24 cellular contexts compared by ENCODE assay signal in the genomic region with DNA sequence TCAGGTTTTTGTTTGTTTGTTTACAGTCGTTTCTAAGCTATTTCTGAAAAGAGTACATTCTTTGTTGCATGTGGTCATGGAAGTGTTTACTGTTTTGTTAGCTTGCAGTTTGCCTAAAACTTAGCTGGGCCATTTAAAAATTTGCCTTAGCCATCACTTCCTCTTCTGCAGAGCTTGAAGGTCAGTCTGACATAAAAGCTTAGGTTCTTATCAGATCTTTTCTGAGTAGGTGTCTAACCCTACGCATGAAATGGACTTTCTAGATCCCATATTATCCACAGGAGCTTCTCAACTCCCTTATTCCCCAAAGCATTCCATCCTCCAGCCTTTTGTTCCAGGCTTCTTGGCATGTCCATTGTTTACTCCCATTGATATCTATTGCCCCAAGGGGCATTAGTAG.
"Had no signal": no experiment of that assay in that cellular context is flagged by ENCODE, and none has a peak within 500 bp of the region (broad histone marks: within the 10 kb centered on the region; RNA-seq: fewer than 3 reads in every experiment).

No MANE protein-coding gene starts in this region.

- DNase-seq: dermis blood vessel endothelial cell; left ventricle myocardium superior; lower lobe of right lung; mucosa of descending colon; naive B cell; pancreas; stimulated activated CD4-positive, alpha-beta T cell treated with anti-CD3 and anti-CD28 coated beads, Interleukin-12 subunit alpha, Interleukin-12 subunit beta, amount 100 ng/mL, for 4 hours; stimulated activated CD4-positive, alpha-beta T cell treated with anti-CD3 and anti-CD28 coated beads, Interleukin-1b, Interleukin-23, amount 100 ng/mL, for 48 hours; stimulated activated CD4-positive, alpha-beta T cell treated with anti-CD3 and anti-CD28 coated beads, Interleukin-4, amount 100 ng/mL, for 1 hour; stimulated activated CD8-positive, alpha-beta memory T cell treated with anti-CD3 and anti-CD28 coated beads, Interleukin-4, amount 100 ng/mL, for 48 hours; stimulated activated naive CD4-positive, alpha-beta T cell; stimulated activated naive CD8-positive, alpha-beta T cell treated with anti-CD3 and anti-CD28 coated beads, Interleukin-15, amount 100 ng/mL, for 72 hours; transverse colon had no signal

- FAIRE-seq: frontal cortex, pancreas had no signal

- H3K4me3 ChIP-seq: coronary artery, lower lobe of right lung, mucosa of descending colon, pancreas, right atrium auricular region, smooth muscle cell, suprapubic skin, transverse colon, vagina had no signal

- H3K4me1 ChIP-seq: lower lobe of right lung, pancreas, right atrium auricular region, suprapubic skin, transverse colon, vagina had no signal

- H3K27me3 ChIP-seq: neutrophil, pancreas, right atrium auricular region, suprapubic skin, transverse colon, vagina had no signal

- ATAC-seq: esophagus mucosa; left ventricle myocardium superior; lower lobe of right lung; mucosa of descending colon; natural killer cell treated with Interleukin-12 subunit alpha and Interleukin-12 subunit beta and Interleukin-15 and Interleukin-18, amount 100 ng/mL, for 72 hours; pancreas; sciatic nerve; stimulated activated naive CD8-positive, alpha-beta T cell treated with anti-CD3 and anti-CD28 coated beads, Interleukin-15, amount 100 ng/mL, for 72 hours had no signal

- H3K9me3 ChIP-seq: lower lobe of right lung, mucosa of descending colon, neutrophil, pancreas, right atrium auricular region, suprapubic skin, transverse colon, vagina had no signal

- H3K27ac ChIP-seq: coronary artery, epithelial cell of prostate, lower lobe of right lung, neutrophil, pancreas, right atrium auricular region, suprapubic skin, transverse colon, vagina had no signal

- H3K36me3 ChIP-seq: pancreas had no signal
